ENCODE assay signal across 30 cellular contexts in genomic region chr3:197830308-197830966, GRCh38.
"Had no signal": no experiment of that assay in that cellular context is flagged by ENCODE, and none has a peak within 500 bp of the region (broad histone marks: within the 10 kb centered on the region; RNA-seq: fewer than 3 reads in every experiment).

No MANE protein-coding gene starts in this region.

- H3K4me3 Mint-ChIP-seq: activated CD4-positive, alpha-beta T cell treated with anti-CD3 and anti-CD28 coated beads for 36 hours; activated CD4-positive, alpha-beta T cell treated with anti-CD3 and anti-CD28 coated beads, Interleukin-2, amount 10 ng/mL, durations not matched to agents 7 days and 5 days; activated CD8-positive, alpha-beta T cell treated with anti-CD3 and anti-CD28 coated beads, Interleukin-2, amount 10 ng/mL, durations not matched to agents 7 days and 5 days; brain; T-helper 1 cell treated with Interleukin-12 subunit alpha and Interleukin-12 subunit beta and Interleukin-4 antibody, amounts not matched to agents 30 μg/mL and 1 μg/mL, for 36 hours; T-helper 2 cell treated with Interferon-gamma antibody and Interleukin-4, amounts not matched to agents 5 μg/mL and 100 μg/mL, for 36 hours had no signal

- H3K27me3 ChIP-seq: adrenal gland, MG63, SJCRH30 had no signal

- FAIRE-seq: TTC549 had no signal

- H3K4me1 ChIP-seq: adrenal gland, SJCRH30 had no signal

- H3K9me3 ChIP-seq: adrenal gland, MG63, SJCRH30, SK-N-SH had no signal

- H3K4me3 ChIP-seq: adrenal gland, MG63, SJCRH30 had no signal

- H3K9me3 Mint-ChIP-seq: activated CD4-positive, alpha-beta T cell treated with anti-CD3 and anti-CD28 coated beads, Interleukin-2, amount 10 ng/mL, durations not matched to agents 7 days and 5 days; activated naive CD4-positive, alpha-beta T cell treated with anti-CD3 and anti-CD28 coated beads, Interleukin-2, amount 50 U/mL, for 72 hours; brain; T-helper 1 cell treated with Interleukin-12 subunit alpha and Interleukin-12 subunit beta and Interleukin-4 antibody, amounts not matched to agents 30 μg/mL and 1 μg/mL, for 36 hours; T-helper 2 cell treated with Interferon-gamma antibody and Interleukin-4, amounts not matched to agents 5 μg/mL and 100 μg/mL, for 36 hours had no signal

- H3K4me1 Mint-ChIP-seq: brain had no signal

- ATAC-seq: activated CD4-positive, alpha-beta T cell treated with anti-CD3 and anti-CD28 coated beads for 36 hours; activated CD4-positive, CD25-positive, alpha-beta regulatory T cell treated with anti-CD3 and anti-CD28 coated beads, Interleukin-2, amount 50 U/mL, for 24 hours; activated CD8-positive, alpha-beta T cell treated with anti-CD3 and anti-CD28 coated beads, Interleukin-2, amount 10 ng/mL, durations not matched to agents 7 days and 5 days; activated naive CD4-positive, alpha-beta T cell treated with anti-CD3 and anti-CD28 coated beads, Interleukin-2, amount 50 U/mL, for 72 hours; Panc1 had no signal

- H3K27me3 Mint-ChIP-seq: activated CD4-positive, alpha-beta T cell treated with anti-CD3 and anti-CD28 coated beads for 36 hours; activated CD4-positive, alpha-beta T cell treated with anti-CD3 and anti-CD28 coated beads, Interleukin-2, amount 10 ng/mL, durations not matched to agents 7 days and 5 days; brain had no signal

- H3K27ac Mint-ChIP-seq: activated CD4-positive, alpha-beta T cell treated with anti-CD3 and anti-CD28 coated beads for 36 hours; activated CD4-positive, alpha-beta T cell treated with anti-CD3 and anti-CD28 coated beads, Interleukin-2, amount 10 ng/mL, durations not matched to agents 7 days and 5 days; activated CD8-positive, alpha-beta T cell treated with anti-CD3 and anti-CD28 coated beads, Interleukin-2, amount 10 ng/mL, durations not matched to agents 7 days and 5 days; brain; T-helper 1 cell treated with Interleukin-12 subunit alpha and Interleukin-12 subunit beta and Interleukin-4 antibody, amounts not matched to agents 30 μg/mL and 1 μg/mL, for 36 hours; T-helper 2 cell treated with Interferon-gamma antibody and Interleukin-4, amounts not matched to agents 5 μg/mL and 100 μg/mL, for 36 hours had no signal

- H3K27ac ChIP-seq: adrenal gland, SJCRH30 had no signal

- DNase-seq: activated CD4-positive, alpha-beta T cell treated with anti-CD3 and anti-CD28 coated beads for 36 hours; activated CD4-positive, alpha-beta T cell treated with anti-CD3 and anti-CD28 coated beads, Interleukin-2, amount 10 ng/mL, durations not matched to agents 7 days and 5 days; activated CD4-positive, alpha-beta T cell treated with anti-CD3 and anti-CD28 coated beads, Interleukin-2, amount 50 U/mL, for 48 hours; activated CD8-positive, alpha-beta T cell treated with anti-CD3 and anti-CD28 coated beads, Interleukin-2, amount 10 ng/mL, durations not matched to agents 7 days and 5 days; activated effector memory CD4-positive, alpha-beta T cell treated with anti-CD3 and anti-CD28 coated beads, Interleukin-2, amount 50 U/mL, for 16 hours; activated naive CD4-positive, alpha-beta T cell treated with Interleukin-2 at 50 U/mL for 16 hours; activated T-cell treated with anti-CD3 and anti-CD28 coated beads, Interleukin-2, amount 50 U/mL, for 48 hours; adrenal gland; anterior cingulate cortex; caudate nucleus; Kasumi-1; KG1; MG63; NCI-H1048; NCI-H1105 treated with DMSO at 0.1 percent for 48 hours; NCI-H1436; NCI-H1694 treated with DMSO at 0.1 percent for 48 hours; NCI-H2029; NCI-H345; NCI-H524 treated with DMSO at 0.1 percent for 48 hours; SHP77; SJCRH30; SK-N-SH had no signal
